In the genomic region with DNA sequence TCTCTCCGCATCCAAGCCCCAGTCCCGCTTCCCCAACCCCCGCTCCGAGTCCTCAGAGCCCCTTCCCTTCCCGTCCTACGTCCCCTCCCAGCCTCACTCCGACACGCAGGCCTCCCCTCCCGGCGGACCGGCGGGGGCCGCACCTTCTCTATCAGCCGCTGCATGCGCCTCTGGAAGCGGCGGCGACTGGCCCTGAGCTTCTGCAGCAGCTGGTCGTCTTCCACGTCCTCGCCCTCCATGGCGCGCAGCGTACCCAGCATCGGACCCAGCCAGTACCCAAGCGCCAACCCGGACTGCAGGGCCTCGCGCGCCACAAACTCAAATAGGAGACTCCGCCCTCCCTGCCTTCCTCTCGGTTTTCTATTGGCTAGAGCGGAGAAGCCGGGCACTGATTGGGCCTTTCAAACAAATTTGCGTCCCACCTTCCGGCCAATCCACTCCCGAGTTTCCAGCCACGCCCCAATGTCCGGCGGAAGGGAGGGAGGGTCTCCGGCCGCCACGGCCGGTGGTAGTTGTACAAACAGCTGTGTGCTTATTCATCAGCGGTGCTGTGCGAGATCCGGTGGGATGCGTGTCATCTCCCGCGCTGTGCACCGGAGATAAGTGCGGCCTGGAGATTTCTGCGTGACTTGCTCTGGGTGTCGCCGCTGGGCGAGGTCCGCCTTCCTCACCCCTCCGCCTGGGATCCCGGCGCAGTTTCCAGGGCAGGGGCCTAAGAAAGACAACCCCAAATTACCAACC, we compare ENCODE assay signal across 8 cellular contexts. TPM values are rescaled to one million over a fixed set of nuclear protein-coding genes. Genes with fewer than 3 reads are reported as not detected.
DNase-seq lines count a peak whose midpoint lies in the region; ATAC-seq and TF ChIP-seq lines count a peak whose summit lies in the region.

A gene with protein sequence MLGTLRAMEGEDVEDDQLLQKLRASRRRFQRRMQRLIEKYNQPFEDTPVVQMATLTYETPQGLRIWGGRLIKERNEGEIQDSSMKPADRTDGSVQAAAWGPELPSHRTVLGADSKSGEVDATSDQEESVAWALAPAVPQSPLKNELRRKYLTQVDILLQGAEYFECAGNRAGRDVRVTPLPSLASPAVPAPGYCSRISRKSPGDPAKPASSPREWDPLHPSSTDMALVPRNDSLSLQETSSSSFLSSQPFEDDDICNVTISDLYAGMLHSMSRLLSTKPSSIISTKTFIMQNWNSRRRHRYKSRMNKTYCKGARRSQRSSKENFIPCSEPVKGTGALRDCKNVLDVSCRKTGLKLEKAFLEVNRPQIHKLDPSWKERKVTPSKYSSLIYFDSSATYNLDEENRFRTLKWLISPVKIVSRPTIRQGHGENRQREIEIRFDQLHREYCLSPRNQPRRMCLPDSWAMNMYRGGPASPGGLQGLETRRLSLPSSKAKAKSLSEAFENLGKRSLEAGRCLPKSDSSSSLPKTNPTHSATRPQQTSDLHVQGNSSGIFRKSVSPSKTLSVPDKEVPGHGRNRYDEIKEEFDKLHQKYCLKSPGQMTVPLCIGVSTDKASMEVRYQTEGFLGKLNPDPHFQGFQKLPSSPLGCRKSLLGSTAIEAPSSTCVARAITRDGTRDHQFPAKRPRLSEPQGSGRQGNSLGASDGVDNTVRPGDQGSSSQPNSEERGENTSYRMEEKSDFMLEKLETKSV (minus strand): TSS at position 295 of the 741 bp plus-strand sequence. CDS start 35 bp downstream, at position 260.

- intact Hi-C loops in left lung (cut with DNase I): no loop called here

- H3K4me3 ChIP-seq in left lung: peak within 1 kb of the TSS; percentile 71 to 74

- H3K36me3 ChIP-seq in left lung: no peaks in the 10 kb centered on the region

- H3K9me3 ChIP-seq in left lung: no peaks in the 10 kb centered on the region

- peak within 1 kb of the TSS; percentile 63 to 67 for H3K27ac ChIP-seq in left lung

- DNase-seq in C1 segment of cervical spinal cord (lab: John Stamatoyannopoulos, UW): peak; percentile 48 to 94 (median 88)
- peak; percentile 94 for DNase-seq in NCI-H526 treated with DMSO at 0.1 percent for 48 hours (lab: John Stamatoyannopoulos, UW)
- DNase-seq in activated CD4-positive, alpha-beta T cell treated with anti-CD3 and anti-CD28 coated beads for 48 hours: peak; percentile 94
- DNase-seq in dedifferentiated amniotic fluid mesenchymal stem cell (ENCODE audit: extremely low spot score): peak; percentile 96
- peak; percentile 93 to 95 for DNase-seq in left lung
- DNase-seq in stimulated activated CD4-positive, alpha-beta T cell treated with anti-CD3 and anti-CD28 coated beads, Interleukin-2, amount 100 ng/mL, for 4 hours (ENCODE audit: low read depth): peak; percentile 78

- H3K27me3 ChIP-seq in left lung: peaks cover 0 to 9% of the 10 kb centered on the region in 2 donors

- peaks cover 4 to 39% of the 10 kb centered on the region in 2 donors for H3K4me1 ChIP-seq in left lung

- ATAC-seq in GM19351 (IDR thresholded peaks at IDR 0.05; ENCODE audit: unreplicated experiment) (peak; percentile 95), HG03520 (IDR thresholded peaks at IDR 0.05; ENCODE audit: unreplicated experiment) (peak; percentile 91), left lung (peak; percentile 99)

- no peak for TF ChIP-seq CTCF in left lung (IDR thresholded peaks at IDR 0.05)

RNA-seq across cellular contexts. Expression of the gene that starts here (rescaled TPM):
- 1 to 10 TPM; 1.8 to 7.1 TPM for total RNA-seq in left lung

Comparison
In these comparisons a context has a peak if more than half of its experiments do, and no peak if none do; other contexts are left out.
1. Peak in every context shown above with its lines: DNase-seq, ATAC-seq, H3K4me3 ChIP-seq and H3K27ac ChIP-seq.